Comparison of ENCODE assay signal across 7 cellular contexts in the genomic region with DNA sequence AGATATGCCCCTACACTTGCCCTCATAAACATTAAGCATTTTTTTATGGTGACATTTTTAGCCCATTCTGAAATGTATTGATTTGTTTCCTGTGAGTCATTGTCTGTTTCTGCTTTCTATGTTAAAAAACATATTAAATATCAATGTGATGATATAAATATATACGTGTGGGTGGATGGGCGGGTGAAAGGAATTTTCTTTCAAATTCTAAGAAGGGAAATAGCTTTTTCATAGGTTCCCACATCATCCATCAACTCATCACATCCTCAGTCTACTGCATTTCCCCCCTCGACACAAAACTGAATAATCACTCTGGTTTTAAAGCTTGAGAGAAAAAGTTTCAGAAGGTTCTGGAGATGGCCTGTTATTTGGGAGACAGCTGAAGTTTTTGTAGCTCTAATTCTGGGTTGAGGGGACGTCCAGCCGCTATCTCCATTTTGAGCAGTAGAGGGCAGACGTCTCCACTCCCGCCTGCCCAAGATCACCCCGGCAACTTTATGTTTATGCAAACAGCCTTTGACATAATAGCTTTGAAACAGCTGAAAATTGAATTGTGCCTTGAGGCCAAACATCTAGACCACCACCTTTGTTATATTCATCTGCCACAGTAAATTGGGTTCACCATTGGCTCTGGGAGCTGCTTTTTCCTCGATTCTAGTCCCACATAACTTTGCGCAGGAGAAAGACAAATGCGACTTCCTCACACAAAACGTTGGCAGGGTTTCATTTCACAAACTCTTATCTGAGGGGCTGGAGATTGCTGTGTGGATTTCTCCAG.
DNase-seq lines count a peak whose midpoint lies in the region; ATAC-seq, FAIRE-seq and TF ChIP-seq lines count a peak whose summit lies in the region.

No MANE protein-coding gene starts in this region.

- H3K27ac Mint-ChIP-seq in activated CD8-positive, alpha-beta memory T cell treated with anti-CD3 and anti-CD28 coated beads, Interleukin-2, amount 10 ng/mL, durations not matched to agents 7 days and 5 days = no peak overlapping the region

- peak; percentile 92 for ATAC-seq in HG03159 (IDR thresholded peaks at IDR 0.05; ENCODE audit: unreplicated experiment)
- ATAC-seq in activated CD8-positive, alpha-beta memory T cell treated with anti-CD3 and anti-CD28 coated beads, Interleukin-2, amount 10 ng/mL, durations not matched to agents 7 days and 5 days = peak; percentile 66

- no peaks in the 10 kb centered on the region for H3K4me1 Mint-ChIP-seq in activated CD8-positive, alpha-beta memory T cell treated with anti-CD3 and anti-CD28 coated beads, Interleukin-2, amount 10 ng/mL, durations not matched to agents 7 days and 5 days

- H3K4me1 ChIP-seq in mucosa of stomach (ENCODE audit: control insufficient read depth, insufficient read depth, low read length) = no peaks in the 10 kb centered on the region

- H3K36me3 ChIP-seq in mucosa of stomach (ENCODE audit: control insufficient read depth, insufficient read depth, low read length) = no peaks in the 10 kb centered on the region

- H3K36me3 Mint-ChIP-seq in activated CD8-positive, alpha-beta memory T cell treated with anti-CD3 and anti-CD28 coated beads, Interleukin-2, amount 10 ng/mL, durations not matched to agents 7 days and 5 days = no peaks in the 10 kb centered on the region

- H3K27me3 ChIP-seq in mucosa of stomach (ENCODE audit: control insufficient read depth, insufficient read depth, low read length) = no peaks in the 10 kb centered on the region

- peak; percentile 6 for DNase-seq in GM12892 (ENCODE audit: insufficient read length)
- peak; percentile 90 for DNase-seq in NCI-H69 (lab: John Stamatoyannopoulos, UW)
- peak; percentile 54 for DNase-seq in activated CD8-positive, alpha-beta memory T cell treated with anti-CD3 and anti-CD28 coated beads, Interleukin-2, amount 10 ng/mL, durations not matched to agents 7 days and 5 days
- peak; percentile 67 for DNase-seq in epidermal melanocyte (ENCODE audit: insufficient read length, low spot score)
- DNase-seq in stimulated activated naive CD4-positive, alpha-beta T cell (lab: John Stamatoyannopoulos, UW) = peak in 5 of 6 experiments; percentile 4 to 53 (median 33)

- no peak for TF ChIP-seq POLR2A in GM12892 (IDR thresholded peaks at IDR 0.05; ENCODE audit: low read depth, low read length)

- peak; percentile 86 for FAIRE-seq in GM12892 (lab: Jason Lieb, UNC)

- no peak overlapping the region for H3K4me3 Mint-ChIP-seq in activated CD8-positive, alpha-beta memory T cell treated with anti-CD3 and anti-CD28 coated beads, Interleukin-2, amount 10 ng/mL, durations not matched to agents 7 days and 5 days

- peak overlapping the region; percentile 54 for H3K9ac ChIP-seq in mucosa of stomach (ENCODE audit: low read length)

- peaks cover 19% of the 10 kb centered on the region for H3K27me3 Mint-ChIP-seq in activated CD8-positive, alpha-beta memory T cell treated with anti-CD3 and anti-CD28 coated beads, Interleukin-2, amount 10 ng/mL, durations not matched to agents 7 days and 5 days

- peak overlapping the region; percentile 5 for H3K4me3 ChIP-seq in mucosa of stomach (ENCODE audit: low read length)

- CTCF ChIA-PET in activated CD8-positive, alpha-beta memory T cell treated with anti-CD3 and anti-CD28 coated beads, Interleukin-2, amount 10 ng/mL, durations not matched to agents 7 days and 5 days (lab: Charles Lee) = interaction anchor here (0.6 to 1.6 kb wide), 20 partner anchors 8 to 1057 kb away, joined by 3 to 10 read pairs (median 5); no protein-coding TSS in a partner anchor

- no peaks in the 10 kb centered on the region for H3K9me3 Mint-ChIP-seq in activated CD8-positive, alpha-beta memory T cell treated with anti-CD3 and anti-CD28 coated beads, Interleukin-2, amount 10 ng/mL, durations not matched to agents 7 days and 5 days (ENCODE audit: low read depth)

- H3K9me3 ChIP-seq in mucosa of stomach (ENCODE audit: control insufficient read depth, low read length) = no peaks in the 10 kb centered on the region

Comparison
In these comparisons a context has a peak if more than half of its experiments do, and no peak if none do; other contexts are left out.
1. Peak in every context shown above with its lines: DNase-seq, ATAC-seq and H3K4me3 ChIP-seq.
2. DNase-seq: peak in every context shown above with its lines; median percentile 90 in NCI-H69; 67 in epidermal melanocyte; 54 in activated CD8-positive, alpha-beta memory T cell treated with anti-CD3 and anti-CD28 coated beads, Interleukin-2, amount 10 ng/mL, durations not matched to agents 7 days and 5 days; 33 in stimulated activated naive CD4-positive, alpha-beta T cell; 6 in GM12892.